ENCODE assay signal across 27 cellular contexts in the genomic region with DNA sequence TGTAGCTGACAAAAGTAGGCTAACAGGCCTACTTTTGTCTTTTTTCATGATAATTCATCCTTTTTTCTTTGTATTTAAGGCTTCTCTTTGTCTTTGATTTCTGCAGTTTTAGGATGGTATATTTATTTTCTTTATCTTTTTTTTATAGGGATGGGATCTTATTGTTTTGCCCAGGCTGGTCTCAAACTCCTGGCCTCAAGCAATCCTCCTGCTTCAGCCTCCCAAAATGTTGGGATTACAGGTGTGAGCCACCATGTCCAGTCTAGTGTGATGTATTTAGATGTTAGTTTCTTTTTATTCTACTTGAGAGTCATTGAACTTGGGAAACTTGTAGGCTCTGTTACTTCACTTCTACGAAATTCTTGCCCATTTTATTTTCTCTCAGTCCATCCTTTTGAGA.
"Had no signal": no experiment of that assay in that cellular context is flagged by ENCODE, and none has a peak within 500 bp of the region (broad histone marks: within the 10 kb centered on the region; RNA-seq: fewer than 3 reads in every experiment).

No MANE protein-coding gene starts in this region.

- DNase-seq: hypothalamus; immature natural killer cell; kidney; left ventricle myocardium inferior; mesendoderm; midbrain; mucosa of descending colon; naive thymus-derived CD4-positive, alpha-beta T cell; ovary; retina; right cardiac atrium; sigmoid colon; small intestine; stimulated activated CD4-positive, alpha-beta T cell treated with anti-CD3 and anti-CD28 coated beads, Interleukin-1b, Interleukin-23, amount 100 ng/mL, for 48 hours; stimulated activated CD4-positive, alpha-beta T cell treated with anti-CD3 and anti-CD28 coated beads, Interleukin-2, amount 100 ng/mL, for 48 hours; stimulated activated CD4-positive, alpha-beta T cell treated with anti-CD3 and anti-CD28 coated beads, Interleukin-4, amount 100 ng/mL, for 4 hours; stimulated activated CD8-positive, alpha-beta memory T cell treated with anti-CD3 and anti-CD28 coated beads, Interleukin-4, amount 100 ng/mL, for 48 hours; stimulated activated naive CD4-positive, alpha-beta T cell treated with Interleukin-2 at 50 U/mL for 16 hours; stimulated activated naive CD8-positive, alpha-beta T cell treated with anti-CD3 and anti-CD28 coated beads, Interleukin-15, amount 100 ng/mL, for 72 hours; testis; thyroid gland; transverse colon; upper lobe of left lung had no signal

- H3K4me1 ChIP-seq: prostate gland, sigmoid colon, testis, thyroid gland, transverse colon had no signal

- H3K27me3 ChIP-seq: ovary, sigmoid colon, testis, thyroid gland, transverse colon, upper lobe of left lung, vagina had no signal

- H3K27ac Mint-ChIP-seq: stimulated activated naive CD8-positive, alpha-beta T cell treated with anti-CD3 and anti-CD28 coated beads, Interleukin-15, amount 100 ng/mL, for 72 hours had no signal

- H3K27me3 Mint-ChIP-seq: naive thymus-derived CD4-positive, alpha-beta T cell; stimulated activated memory B cell treated with anti-CD40 and anti-IgM and Interleukin-4, amounts not matched to agents 10 μg/mL and 1 μg/mL and 100 μg/mL, for 72 hours; stimulated activated naive CD8-positive, alpha-beta T cell treated with anti-CD3 and anti-CD28 coated beads, Interleukin-15, amount 100 ng/mL, for 72 hours had no signal

- H3K9me3 Mint-ChIP-seq: immature natural killer cell; stimulated activated naive CD8-positive, alpha-beta T cell treated with anti-CD3 and anti-CD28 coated beads, Interleukin-15, amount 100 ng/mL, for 72 hours had no signal

- H3K4me3 Mint-ChIP-seq: immature natural killer cell; stimulated activated memory B cell treated with anti-CD40 and anti-IgM and Interleukin-4, amounts not matched to agents 10 μg/mL and 1 μg/mL and 100 μg/mL, for 72 hours; stimulated activated naive CD8-positive, alpha-beta T cell treated with anti-CD3 and anti-CD28 coated beads, Interleukin-15, amount 100 ng/mL, for 72 hours had no signal

- H3K27ac ChIP-seq: left ventricle myocardium inferior, ovary, prostate gland, sigmoid colon, testis, thyroid gland, transverse colon, upper lobe of left lung, vagina had no signal

- H3K36me3 ChIP-seq: ovary, prostate gland, sigmoid colon, thyroid gland, transverse colon, upper lobe of left lung, vagina had no signal

- H3K4me3 ChIP-seq: left ventricle myocardium inferior, lung, mucosa of descending colon, ovary, prostate gland, sigmoid colon, testis, thyroid gland, transverse colon, upper lobe of left lung, vagina had no signal

- ATAC-seq: mucosa of descending colon; naive thymus-derived CD4-positive, alpha-beta T cell; right cardiac atrium; stimulated activated memory B cell treated with anti-CD40 and anti-IgM and Interleukin-4, amounts not matched to agents 10 μg/mL and 1 μg/mL and 100 μg/mL, for 72 hours; stimulated activated naive CD8-positive, alpha-beta T cell treated with anti-CD3 and anti-CD28 coated beads, Interleukin-15, amount 100 ng/mL, for 72 hours had no signal

- H3K9me3 ChIP-seq: ovary, prostate gland, sigmoid colon, testis, thyroid gland, transverse colon, upper lobe of left lung, vagina had no signal
